ENCODE assay signal across 18 cellular contexts in the genomic region with DNA sequence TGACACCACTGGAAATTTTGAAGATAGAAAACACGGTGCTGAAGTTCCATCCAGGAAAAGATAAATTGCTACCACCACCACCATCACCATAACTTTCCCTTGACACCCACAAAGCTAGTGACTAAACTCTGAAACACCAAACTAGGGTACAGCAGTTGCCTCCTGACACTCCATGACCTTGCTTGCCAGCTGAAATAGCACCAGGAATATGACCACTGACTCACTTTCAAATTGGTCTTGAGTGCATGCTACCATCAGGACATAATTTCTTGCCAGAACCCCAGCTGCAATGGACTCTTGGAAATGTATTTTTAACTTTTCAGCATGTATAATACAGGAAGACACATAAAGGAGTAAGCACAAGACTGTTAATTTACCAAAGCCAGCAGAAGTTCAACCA.
"Had no signal": no experiment of that assay in that cellular context is flagged by ENCODE, and none has a peak within 500 bp of the region (broad histone marks: within the 10 kb centered on the region; RNA-seq: fewer than 3 reads in every experiment).

No MANE protein-coding gene starts in this region.

- DNase-seq: dermis blood vessel endothelial cell; dorsolateral prefrontal cortex; effector CD4-positive, alpha-beta T cell; effector memory CD4-positive, alpha-beta T cell; foreskin keratinocyte; heart left ventricle; hypothalamus; immature natural killer cell; islet precursor cell; kidney; kidney glomerular epithelial cell; left colon; left lung; left ventricle myocardium superior; lower lobe of right lung; mesenchymal stem cell; mucosa of descending colon had no signal

- ATAC-seq: foreskin keratinocyte, gastroesophageal sphincter, heart left ventricle, left colon, left lung, left ventricle myocardium superior, lower lobe of right lung, mucosa of descending colon had no signal
